21 cellular contexts compared by ENCODE assay signal in the genomic region with DNA sequence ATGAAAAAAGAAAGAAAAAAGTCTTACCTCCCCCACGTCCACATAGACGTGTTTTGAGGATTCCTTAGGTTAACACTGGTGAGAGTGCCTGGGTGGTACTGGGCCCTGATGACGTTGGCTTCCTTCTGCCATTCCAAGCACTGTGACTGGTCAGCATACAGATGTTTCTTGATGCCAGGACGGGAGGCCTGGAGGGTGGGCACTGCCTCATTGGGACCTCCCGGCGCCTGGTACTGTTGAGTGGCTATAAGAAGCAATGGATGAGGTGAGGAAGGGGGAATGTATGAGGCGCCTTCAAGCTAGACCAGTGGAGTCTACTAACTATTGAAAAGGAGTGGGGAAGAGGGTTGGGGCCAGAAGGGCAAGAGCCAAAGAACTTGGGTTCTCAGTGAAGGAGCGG. TPM values are rescaled to one million over a fixed set of nuclear protein-coding genes. Genes with fewer than 3 reads are reported as not detected.
DNase-seq lines count a peak whose midpoint lies in the region; ATAC-seq, FAIRE-seq and TF ChIP-seq lines count a peak whose summit lies in the region.
"Had no signal": no experiment of that assay in that cellular context is flagged by ENCODE, and none has a peak within 500 bp of the region (broad histone marks: within the 10 kb centered on the region; RNA-seq: fewer than 3 reads in every experiment).

No MANE protein-coding gene starts in this region.

- intact Hi-C loops in pancreas (cut with DNase I), result no loop called here

- no peaks in the 10 kb centered on the region for H3K36me3 ChIP-seq in pancreas

- H3K4me3 ChIP-seq in pancreas, result no peak overlapping the region

- no peak overlapping the region for H3K27ac ChIP-seq in pancreas
- H3K27ac ChIP-seq: 22Rv1, KMS-11 had no signal

- peaks cover 0 to 5% (median 4%) of the 10 kb centered on the region in 3 donors for H3K4me1 ChIP-seq in pancreas

- DNase-seq in T-helper 1 cell, result no peak
- no peak for DNase-seq in activated CD4-positive, alpha-beta memory T cell treated with anti-CD3 and anti-CD28 coated beads, Interleukin-2, amount 10 ng/mL, durations not matched to agents 7 days and 5 days
- DNase-seq in effector memory CD8-positive, alpha-beta T cell, result no peak
- no peak for DNase-seq in stimulated activated naive CD8-positive, alpha-beta T cell treated with anti-CD3 and anti-CD28 coated beads, Interleukin-15, amount 100 ng/mL, for 72 hours
- no peak for DNase-seq in pancreas
- DNase-seq: activated effector memory CD4-positive, alpha-beta T cell treated with Interleukin-2 at 50 U/mL for 16 hours; brain microvascular endothelial cell; C1 segment of cervical spinal cord; DND-41; effector CD4-positive, alpha-beta T cell; NCI-H1436; NCI-H345; NK-92 treated with Interleukin-12 subunit alpha and Interleukin-12 subunit beta, amount 100 ng/mL, for 24 hours; SHP77; stimulated activated CD4-positive, alpha-beta T cell treated with anti-CD3 and anti-CD28 coated beads, Interleukin-15, amount 100 ng/mL, for 24 hours had no signal

- ATAC-seq in effector memory CD8-positive, alpha-beta T cell (replicated peaks), result no peak
- no peak for ATAC-seq in stimulated activated naive CD8-positive, alpha-beta T cell treated with anti-CD3 and anti-CD28 coated beads, Interleukin-15, amount 100 ng/mL, for 72 hours
- ATAC-seq in GM21526 (IDR thresholded peaks at IDR 0.05; ENCODE audit: low FRiP score, unreplicated experiment), result no peak
- no peak for ATAC-seq in pancreas
- ATAC-seq in HG02852 (IDR thresholded peaks at IDR 0.05; ENCODE audit: unreplicated experiment), result no peak

- H3K27me3 ChIP-seq in pancreas, result no peaks in the 10 kb centered on the region
- H3K27me3 ChIP-seq: brain microvascular endothelial cell had no signal

- POLR2A ChIA-PET in activated CD4-positive, alpha-beta memory T cell treated with anti-CD3 and anti-CD28 coated beads, Interleukin-2, amount 10 ng/mL, durations not matched to agents 7 days and 5 days (lab: Charles Lee), result interaction anchor here (4.0 kb wide), 1 partner anchor 43 kb away, joined by 19 read pairs; no protein-coding TSS in a partner anchor

- peaks cover 81% of the 10 kb centered on the region for H3K4me1 Mint-ChIP-seq in T-helper 1 cell treated with Interleukin-12 subunit alpha and Interleukin-12 subunit beta and Interleukin-4 antibody, amounts not matched to agents 30 μg/mL and 1 μg/mL, for 36 hours (ENCODE audit: low read depth)
- H3K4me1 Mint-ChIP-seq in activated CD4-positive, alpha-beta memory T cell treated with anti-CD3 and anti-CD28 coated beads, Interleukin-2, amount 10 ng/mL, durations not matched to agents 7 days and 5 days, result peaks cover 76% of the 10 kb centered on the region
- H3K4me1 Mint-ChIP-seq in effector memory CD8-positive, alpha-beta T cell (ENCODE audit: low read depth in 2 of 2), result peaks cover 29 to 30% of the 10 kb centered on the region in 2 donors
- peaks cover 96% of the 10 kb centered on the region for H3K4me1 Mint-ChIP-seq in stimulated activated naive CD8-positive, alpha-beta T cell treated with anti-CD3 and anti-CD28 coated beads, Interleukin-15, amount 100 ng/mL, for 72 hours

- peaks cover 34% of the 10 kb centered on the region for H3K36me3 Mint-ChIP-seq in T-helper 1 cell treated with Interleukin-12 subunit alpha and Interleukin-12 subunit beta and Interleukin-4 antibody, amounts not matched to agents 30 μg/mL and 1 μg/mL, for 36 hours (ENCODE audit: low read depth)
- peaks cover 42% of the 10 kb centered on the region for H3K36me3 Mint-ChIP-seq in activated CD4-positive, alpha-beta memory T cell treated with anti-CD3 and anti-CD28 coated beads, Interleukin-2, amount 10 ng/mL, durations not matched to agents 7 days and 5 days (ENCODE audit: low read depth)
- H3K36me3 Mint-ChIP-seq in effector memory CD8-positive, alpha-beta T cell (ENCODE audit: insufficient read depth), result no peaks in the 10 kb centered on the region

- CTCF ChIA-PET in activated CD4-positive, alpha-beta memory T cell treated with anti-CD3 and anti-CD28 coated beads, Interleukin-2, amount 10 ng/mL, durations not matched to agents 7 days and 5 days (lab: Charles Lee), result no interaction called here

- peak overlapping the region; percentile 76 for H3K27ac Mint-ChIP-seq in T-helper 1 cell treated with Interleukin-12 subunit alpha and Interleukin-12 subunit beta and Interleukin-4 antibody, amounts not matched to agents 30 μg/mL and 1 μg/mL, for 36 hours
- peak overlapping the region; percentile 85 for H3K27ac Mint-ChIP-seq in activated CD4-positive, alpha-beta memory T cell treated with anti-CD3 and anti-CD28 coated beads, Interleukin-2, amount 10 ng/mL, durations not matched to agents 7 days and 5 days
- peak overlapping the region; percentile 68 to 79 for H3K27ac Mint-ChIP-seq in effector memory CD8-positive, alpha-beta T cell
- peak overlapping the region; percentile 92 to 96 for H3K27ac Mint-ChIP-seq in stimulated activated naive CD8-positive, alpha-beta T cell treated with anti-CD3 and anti-CD28 coated beads, Interleukin-15, amount 100 ng/mL, for 72 hours
- H3K27ac Mint-ChIP-seq: progenitor cell of endocrine pancreas had no signal

- peak overlapping the region; percentile 11 for H3K4me3 Mint-ChIP-seq in T-helper 1 cell treated with Interleukin-12 subunit alpha and Interleukin-12 subunit beta and Interleukin-4 antibody, amounts not matched to agents 30 μg/mL and 1 μg/mL, for 36 hours
- H3K4me3 Mint-ChIP-seq in activated CD4-positive, alpha-beta memory T cell treated with anti-CD3 and anti-CD28 coated beads, Interleukin-2, amount 10 ng/mL, durations not matched to agents 7 days and 5 days, result no peak overlapping the region
- H3K4me3 Mint-ChIP-seq in effector memory CD8-positive, alpha-beta T cell, result no peak overlapping the region
- H3K4me3 Mint-ChIP-seq in stimulated activated naive CD8-positive, alpha-beta T cell treated with anti-CD3 and anti-CD28 coated beads, Interleukin-15, amount 100 ng/mL, for 72 hours, result peak overlapping the region; percentile 46 to 78

- H3K27me3 Mint-ChIP-seq in T-helper 1 cell treated with Interleukin-12 subunit alpha and Interleukin-12 subunit beta and Interleukin-4 antibody, amounts not matched to agents 30 μg/mL and 1 μg/mL, for 36 hours (ENCODE audit: low read depth), result no peaks in the 10 kb centered on the region
- H3K27me3 Mint-ChIP-seq in activated CD4-positive, alpha-beta memory T cell treated with anti-CD3 and anti-CD28 coated beads, Interleukin-2, amount 10 ng/mL, durations not matched to agents 7 days and 5 days, result no peaks in the 10 kb centered on the region
- H3K27me3 Mint-ChIP-seq in effector memory CD8-positive, alpha-beta T cell, result no peaks in the 10 kb centered on the region
- no peaks in the 10 kb centered on the region for H3K27me3 Mint-ChIP-seq in stimulated activated naive CD8-positive, alpha-beta T cell treated with anti-CD3 and anti-CD28 coated beads, Interleukin-15, amount 100 ng/mL, for 72 hours

- no peak for FAIRE-seq in pancreas (lab: Jason Lieb, UNC)

- WGBS in pancreas, 2 donors, result 94% methylated on average over 8 of the region's 8 CpGs

- no peak for TF ChIP-seq CTCF in pancreas (IDR thresholded peaks at IDR 0.05)

- no peaks in the 10 kb centered on the region for H3K9me3 ChIP-seq in pancreas

- H3K9me3 Mint-ChIP-seq in T-helper 1 cell treated with Interleukin-12 subunit alpha and Interleukin-12 subunit beta and Interleukin-4 antibody, amounts not matched to agents 30 μg/mL and 1 μg/mL, for 36 hours, result no peaks in the 10 kb centered on the region
- H3K9me3 Mint-ChIP-seq in activated CD4-positive, alpha-beta memory T cell treated with anti-CD3 and anti-CD28 coated beads, Interleukin-2, amount 10 ng/mL, durations not matched to agents 7 days and 5 days, result no peaks in the 10 kb centered on the region
- no peaks in the 10 kb centered on the region for H3K9me3 Mint-ChIP-seq in effector memory CD8-positive, alpha-beta T cell
- no peaks in the 10 kb centered on the region for H3K9me3 Mint-ChIP-seq in stimulated activated naive CD8-positive, alpha-beta T cell treated with anti-CD3 and anti-CD28 coated beads, Interleukin-15, amount 100 ng/mL, for 72 hours

RNA-seq across cellular contexts. Expression of a gene that starts 45.3 kb away (rescaled TPM):
- 100 to 1,000 TPM; 135 to 143 TPM for total RNA-seq in activated CD4-positive, alpha-beta memory T cell treated with anti-CD3 and anti-CD28 coated beads, Interleukin-2, amount 10 ng/mL, durations not matched to agents 7 days and 5 days
- total RNA-seq in pancreas, result 10 to 100 TPM; 20.4 to 38.8 (median 27.1) TPM
- polyA plus RNA-seq in pancreas, result 1 to 10 TPM; 4.8 to 5.4 TPM

Comparison
In these comparisons a context has a peak if more than half of its experiments do, and no peak if none do; other contexts are left out.
1. H3K4me3 Mint-ChIP-seq: peak in T-helper 1 cell treated with Interleukin-12 subunit alpha and Interleukin-12 subunit beta and Interleukin-4 antibody, amounts not matched to agents 30 μg/mL and 1 μg/mL, for 36 hours (single experiment) and stimulated activated naive CD8-positive, alpha-beta T cell treated with anti-CD3 and anti-CD28 coated beads, Interleukin-15, amount 100 ng/mL, for 72 hours (2 of 2); none in activated CD4-positive, alpha-beta memory T cell treated with anti-CD3 and anti-CD28 coated beads, Interleukin-2, amount 10 ng/mL, durations not matched to agents 7 days and 5 days (single experiment) and effector memory CD8-positive, alpha-beta T cell (0 of 2).
2. Peak in every context shown above with its lines, with median percentiles within 50 percentile points of each other: H3K27ac Mint-ChIP-seq.